Comparison of ENCODE assay signal across 11 cellular contexts in genomic region chr1:119000371-119001180, GRCh38. TPM values are rescaled to one million over a fixed set of nuclear protein-coding genes. Genes with fewer than 3 reads are reported as not detected.
DNase-seq lines count a peak whose midpoint lies in the region; ATAC-seq and TF ChIP-seq lines count a peak whose summit lies in the region.
"Had no signal": no experiment of that assay in that cellular context is flagged by ENCODE, and none has a peak within 500 bp of the region (broad histone marks: within the 10 kb centered on the region; RNA-seq: fewer than 3 reads in every experiment).

No MANE protein-coding gene starts in this region.

- POLR2A ChIA-PET in naive thymus-derived CD4-positive, alpha-beta T cell (lab: Charles Lee): no interaction called here

- H3K4me1 ChIP-seq in naive thymus-derived CD4-positive, alpha-beta T cell (ENCODE audit: control insufficient read depth in 2 of 2, insufficient read depth in 2 of 2, low read length in 2 of 2): no peaks in the 10 kb centered on the region

- CTCF ChIA-PET in naive thymus-derived CD4-positive, alpha-beta T cell (lab: Charles Lee): interaction anchor here (0.6 kb wide), 1 partner anchor 30 kb away, joined by 4 read pairs; no protein-coding TSS in a partner anchor

- H3K9me3 ChIP-seq in WERI-Rb-1 (ENCODE audit: severe bottlenecking): no peaks in the 10 kb centered on the region
- H3K9me3 ChIP-seq in naive thymus-derived CD4-positive, alpha-beta T cell (ENCODE audit: control insufficient read depth in 2 of 3, low read length in 3 of 3): no peaks in the 10 kb centered on the region
- H3K9me3 ChIP-seq: MG63, upper lobe of right lung had no signal

- H3K4me1 Mint-ChIP-seq in naive thymus-derived CD4-positive, alpha-beta T cell: peaks cover 0 to 16% (median 10%) of the 10 kb centered on the region in 7 donors

- H3K27ac Mint-ChIP-seq in naive thymus-derived CD4-positive, alpha-beta T cell: peak overlapping the region in 1 of 9 donors; percentile 70
- H3K27ac Mint-ChIP-seq: activated CD4-positive, alpha-beta T cell treated with anti-CD3 and anti-CD28 coated beads, Interleukin-2, amount 10 ng/mL, durations not matched to agents 7 days and 5 days had no signal

- peak overlapping the region; percentile 35 for H3K4me3 ChIP-seq in WERI-Rb-1 (ENCODE audit: low read depth, low read length)
- no peak overlapping the region for H3K4me3 ChIP-seq in naive thymus-derived CD4-positive, alpha-beta T cell (ENCODE audit: low read length)
- H3K4me3 ChIP-seq: MG63, upper lobe of right lung had no signal

- in situ Hi-C loops in GM13976 (cut with MboI; ENCODE audit: low sequenced_read_pairs, unreplicated experiment): loop anchor here (25.0 kb wide), 1 partner anchor 838 kb away; no protein-coding TSS in a partner anchor

- no peak overlapping the region for H3K27ac ChIP-seq in WERI-Rb-1
- no peak overlapping the region for H3K27ac ChIP-seq in naive thymus-derived CD4-positive, alpha-beta T cell (ENCODE audit: low read depth, low read length)
- H3K27ac ChIP-seq: upper lobe of right lung had no signal

- H3K4me3 Mint-ChIP-seq in naive thymus-derived CD4-positive, alpha-beta T cell: peak overlapping the region in 3 of 10 donors; percentile 6 to 53 (median 7)
- H3K4me3 Mint-ChIP-seq: activated CD4-positive, alpha-beta T cell treated with anti-CD3 and anti-CD28 coated beads, Interleukin-2, amount 10 ng/mL, durations not matched to agents 7 days and 5 days had no signal

- H3K27me3 ChIP-seq in WERI-Rb-1 (ENCODE audit: insufficient read depth, low read depth, severe bottlenecking): peaks cover 7% of the 10 kb centered on the region
- H3K27me3 ChIP-seq in naive thymus-derived CD4-positive, alpha-beta T cell (ENCODE audit: control insufficient read depth in 2 of 2, insufficient read depth in 2 of 2, low read length in 2 of 2): peaks cover 2 to 7% of the 10 kb centered on the region in 2 donors
- H3K27me3 ChIP-seq: MG63 had no signal

- H3K36me3 Mint-ChIP-seq in naive thymus-derived CD4-positive, alpha-beta T cell: peaks cover 0 to 13% (median 3%) of the 10 kb centered on the region in 5 donors

- intact Hi-C loops in left ventricle myocardium superior (cut with micrococcal nuclease): loop anchor here (10.0 kb wide), 1 partner anchor 846 kb away; no protein-coding TSS in a partner anchor
- intact Hi-C loops in naive thymus-derived CD4-positive, alpha-beta T cell (cut with micrococcal nuclease): no loop called here

- peaks cover 77 to 89% (median 82%) of the 10 kb centered on the region in 5 donors for H3K27me3 Mint-ChIP-seq in naive thymus-derived CD4-positive, alpha-beta T cell

- no peaks in the 10 kb centered on the region for H3K36me3 ChIP-seq in WERI-Rb-1
- no peaks in the 10 kb centered on the region for H3K36me3 ChIP-seq in naive thymus-derived CD4-positive, alpha-beta T cell (ENCODE audit: control insufficient read depth in 2 of 3, insufficient read depth in 3 of 3, low read length in 3 of 3)
- H3K36me3 ChIP-seq: MG63, upper lobe of right lung had no signal

- H3K9me3 Mint-ChIP-seq in naive thymus-derived CD4-positive, alpha-beta T cell: peaks cover under 1 to 49% (median 14%) of the 10 kb centered on the region in 11 donors

- DNase-seq in GM03348 (ENCODE audit: low spot score): peak; percentile 53
- no peak for DNase-seq in WERI-Rb-1
- peak; percentile 37 for DNase-seq in left ventricle myocardium superior
- peak; percentile 67 for DNase-seq in retina
- no peak for DNase-seq in central memory CD4-positive, alpha-beta T cell
- no peak for DNase-seq in GM13976 (ENCODE audit: low spot score)
- no peak for DNase-seq in NCI-H2171 treated with DMSO at 0.1 percent for 48 hours (lab: John Stamatoyannopoulos, UW)
- no peak for DNase-seq in naive thymus-derived CD4-positive, alpha-beta T cell
- DNase-seq: activated CD4-positive, alpha-beta T cell treated with anti-CD3 and anti-CD28 coated beads, Interleukin-2, amount 10 ng/mL, durations not matched to agents 7 days and 5 days; MG63; upper lobe of right lung had no signal

- ATAC-seq in left ventricle myocardium superior: peak; percentile 38
- ATAC-seq in naive thymus-derived CD4-positive, alpha-beta T cell: no peak

- TF ChIP-seq CTCF in WERI-Rb-1 (IDR thresholded peaks at IDR 0.05; ENCODE audit: low read depth, low read length): no peak
- no peak for TF ChIP-seq CTCF in GM13976 (IDR thresholded peaks at IDR 0.05; ENCODE audit: borderline replicate concordance, control extremely low read depth, extremely low read depth, insufficient read depth, missing control alignments)

RNA-seq across cellular contexts. Expression of gene TBX15, which starts 12.4 kb away (rescaled TPM):
- 0.64 TPM for total RNA-seq in left ventricle myocardium superior
- not detected for total RNA-seq in naive thymus-derived CD4-positive, alpha-beta T cell
- not detected for polyA plus RNA-seq in naive thymus-derived CD4-positive, alpha-beta T cell
- total RNA-seq: activated CD4-positive, alpha-beta T cell treated with anti-CD3 and anti-CD28 coated beads, Interleukin-2, amount 10 ng/mL, durations not matched to agents 7 days and 5 days had no signal

Comparison
In these comparisons a context has a peak if more than half of its experiments do, and no peak if none do; other contexts are left out.
1. DNase-seq: peak in GM03348 (single experiment), left ventricle myocardium superior (single experiment) and retina (single experiment); none in WERI-Rb-1 (single experiment), central memory CD4-positive, alpha-beta T cell (single experiment), GM13976 (single experiment), NCI-H2171 treated with DMSO at 0.1 percent for 48 hours (single experiment) and naive thymus-derived CD4-positive, alpha-beta T cell (0 of 9).